Comparison of ENCODE assay signal across 14 cellular contexts in genomic region chr10:108545921-108546320, GRCh38.
DNase-seq lines count a peak whose midpoint lies in the region; ATAC-seq, FAIRE-seq and TF ChIP-seq lines count a peak whose summit lies in the region.
"Had no signal": no experiment of that assay in that cellular context is flagged by ENCODE, and none has a peak within 500 bp of the region (broad histone marks: within the 10 kb centered on the region; RNA-seq: fewer than 3 reads in every experiment).

No MANE protein-coding gene starts in this region.

- H2AFZ ChIP-seq in GM12878 (ENCODE audit: control insufficient read depth, low read depth, low read length) (peak overlapping the region; percentile 74), mesenchymal stem cell (ENCODE audit: low read depth, low read length) (no peak overlapping the region)

- no peak overlapping the region for H4K8ac ChIP-seq in mesenchymal stem cell (ENCODE audit: low read length)

- no peak overlapping the region for H3K14ac ChIP-seq in mesenchymal stem cell (ENCODE audit: low read length in 2 of 2)

- no peak for TF ChIP-seq RAD21 in GM12878 (IDR thresholded peaks at IDR 0.05; ENCODE audit: insufficient read depth, low read depth, low read length)

- no peaks in the 10 kb centered on the region; the same call in 1 of the 2 replicates for H3K4me1 ChIP-seq in GM12878 (ENCODE audit: control insufficient read depth, insufficient read depth, low read length)
- no peaks in the 10 kb centered on the region for H3K4me1 ChIP-seq in ovary (ENCODE audit: insufficient read depth)
- no peaks in the 10 kb centered on the region for H3K4me1 ChIP-seq in mesenchymal stem cell (ENCODE audit: control insufficient read depth, insufficient read depth, low read depth, low read length)
- H3K4me1 ChIP-seq: left lung had no signal

- H3K18ac ChIP-seq in mesenchymal stem cell (ENCODE audit: low read depth in 1 of 2, low read length in 2 of 2) = no peak overlapping the region

- H3K4me3 ChIP-seq in GM12878 (no peak overlapping the region), ovary (no peak overlapping the region), mesenchymal stem cell (ENCODE audit: insufficient read depth in 1 of 2, low read depth in 1 of 2, low read length in 2 of 2) (no peak overlapping the region)
- H3K4me3 ChIP-seq: left lung, MG63 had no signal

- BruUV-seq in GM12878 (replicated peaks; lab: Mats Ljungman, UMichigan) = no TSS peak

- DNase-seq in GM12878 (ENCODE audit: low read depth, low spot score) (peak; percentile 17), NCI-H524 (lab: John Stamatoyannopoulos, UW) (no peak), ovary (no peak), mesenchymal stem cell (no peak)
- DNase-seq in activated T-cell treated with anti-CD3 and anti-CD28 coated beads, Interleukin-2, amount 50 U/mL, for 48 hours = no peak
- DNase-seq: left lung; MG63; NK-92 treated with Interleukin-12 subunit alpha and Interleukin-12 subunit beta, amount 100 ng/mL, for 24 hours; occipital lobe; T-helper 2 cell had no signal

- no peaks in the 10 kb centered on the region; the same call in 2 of the 3 replicates for H3K9me3 ChIP-seq in GM12878 (replicated peaks; ENCODE audit: control insufficient read depth, insufficient read depth, low read length)
- H3K9me3 ChIP-seq in ovary = no peaks in the 10 kb centered on the region
- no peaks in the 10 kb centered on the region for H3K9me3 ChIP-seq in mesenchymal stem cell (ENCODE audit: control insufficient read depth, low read length)
- H3K9me3 ChIP-seq: left lung, MG63 had no signal

- H2BK15ac ChIP-seq in mesenchymal stem cell (ENCODE audit: low read depth, poor library complexity, severe bottlenecking) = no peak overlapping the region

- RAD21 ChIA-PET in GM12878 (lab: Charles Lee; ENCODE audit: unreplicated experiment) = interaction anchor here (1.2 kb wide), 1 partner anchor 731 kb away, joined by 3 read pairs; no protein-coding TSS in a partner anchor

- CTCF ChIA-PET in GM12878 (lab: Yijun Ruan, JAX) = interaction anchor here (1.2 to 1.4 kb wide), 2 partner anchors 18 to 1136 kb away, joined by 4 read pairs; no protein-coding TSS in a partner anchor

- TF ChIP-seq CTCF in GM12878 (IDR thresholded peaks at IDR 0.05 in 2 of 3, conservative IDR thresholded peaks at IDR 0.05 in 1 of 3; ENCODE audit: control insufficient read depth in 2 of 3, extremely low read depth in 1 of 3, insufficient read depth in 1 of 3, low read depth in 3 of 3, low read length in 3 of 3) (no peak), ovary (IDR thresholded peaks at IDR 0.05) (no peak)

- H3K23ac ChIP-seq in mesenchymal stem cell (ENCODE audit: low read length in 2 of 2) = no peak overlapping the region

- TF ChIP-seq POLR2A in GM12878 (IDR thresholded peaks at IDR 0.05; ENCODE audit: low read depth, low read length) = no peak
- TF ChIP-seq POLR2A in ovary (IDR thresholded peaks at IDR 0.05) = no peak

- H3K4ac ChIP-seq in mesenchymal stem cell (ENCODE audit: low read depth in 1 of 2, low read length in 2 of 2) = no peak overlapping the region

- SMC1A ChIA-PET in GM12878 (lab: Charles Lee; ENCODE audit: uncharacterized antibody, unreplicated experiment) = no interaction called here

- no peak overlapping the region for H2AK5ac ChIP-seq in mesenchymal stem cell (ENCODE audit: low read length, severe bottlenecking)

- POLR2A ChIA-PET in GM12878 (lab: Charles Lee) = no interaction called here

- 92% methylated on average over 1 of the region's 1 CpG for WGBS in GM12878 (ENCODE audit: insufficient coverage, insufficient replicate concordance, low lambda C conversion rate, missing lambda C conversion rate)
- WGBS in ovary, 3 donors = 65 to 85% (median 79%) methylated on average over 1 of the region's 1 CpG
- WGBS in mesenchymal stem cell = no CpG with 5 or more reads among the region's 1 CpG

- H3K79me1 ChIP-seq in mesenchymal stem cell (replicated peaks; ENCODE audit: low read length, poor library complexity, severe bottlenecking) = no peaks in the 10 kb centered on the region

- no peak overlapping the region for H2BK5ac ChIP-seq in mesenchymal stem cell (ENCODE audit: low read depth, low read length, poor library complexity, severe bottlenecking)

- no peak overlapping the region for H4K91ac ChIP-seq in mesenchymal stem cell (ENCODE audit: low read length)

- in situ Hi-C loops in GM12878 (cut with MboI) = loop anchor here (25.0 kb wide), 1 partner anchor 1134 kb away; no protein-coding TSS in a partner anchor

- no peak for TF ChIP-seq EP300 in GM12878 (IDR thresholded peaks at IDR 0.05; ENCODE audit: borderline replicate concordance in 1 of 2, control insufficient read depth in 1 of 2, low read depth in 2 of 2, low read length in 2 of 2)
- no peak for TF ChIP-seq EP300 in ovary (IDR thresholded peaks at IDR 0.05)

- no peak overlapping the region for H2BK12ac ChIP-seq in mesenchymal stem cell (ENCODE audit: low read length in 2 of 2)

- peak; percentile 72 for ATAC-seq in GM18873 (IDR thresholded peaks at IDR 0.05; ENCODE audit: low FRiP score, unreplicated experiment)
- peak; percentile 84 for ATAC-seq in GM21576 (IDR thresholded peaks at IDR 0.05; ENCODE audit: unreplicated experiment)
- ATAC-seq in HG03135 (IDR thresholded peaks at IDR 0.05; ENCODE audit: unreplicated experiment) = peak; percentile 88
- peak; percentile 89 for ATAC-seq in GM12878
- ATAC-seq: left lung had no signal

- intact Hi-C loops in GM12878 (cut with micrococcal nuclease; ENCODE audit: unreplicated experiment) = loop anchor here (2.0 to 5.0 kb wide), 4 partner anchors 53 to 473 kb away; no protein-coding TSS in a partner anchor
- intact Hi-C loops in ovary (cut with DNase I) = no loop called here

- H3K9ac ChIP-seq in GM12878 (ENCODE audit: control insufficient read depth, insufficient read depth, low read length) (no peak overlapping the region), mesenchymal stem cell (ENCODE audit: low read length) (no peak overlapping the region)

- no peak overlapping the region for H2BK120ac ChIP-seq in mesenchymal stem cell (ENCODE audit: low read depth, low read length)

- no peaks in the 10 kb centered on the region for H3K79me2 ChIP-seq in GM12878 (ENCODE audit: control insufficient read depth, insufficient read depth, low read length)

- no peak for FAIRE-seq in GM12878 (lab: Jason Lieb, UNC)
- FAIRE-seq: H1 had no signal

- no peaks in the 10 kb centered on the region for H4K20me1 ChIP-seq in GM12878 (ENCODE audit: control insufficient read depth, insufficient read depth)

- H3K36me3 ChIP-seq in GM12878 (ENCODE audit: control insufficient read depth in 2 of 2, insufficient read depth in 2 of 2, low read length in 1 of 2) (no peaks in the 10 kb centered on the region), ovary (no peaks in the 10 kb centered on the region), mesenchymal stem cell (ENCODE audit: control insufficient read depth in 1 of 2, insufficient read depth in 2 of 2, low read depth in 1 of 2, low read length in 2 of 2) (peaks cover 0 to 3% of the 10 kb centered on the region in 2 experiments)
- H3K36me3 ChIP-seq: left lung, MG63 had no signal

- H3K4me2 ChIP-seq in GM12878 (ENCODE audit: control insufficient read depth, insufficient read depth) = 0 out of 2 replicates have a peak overlapping the region, but pooled peaks have one; percentile 7
- no peak overlapping the region for H3K4me2 ChIP-seq in mesenchymal stem cell (ENCODE audit: low read length, poor library complexity, severe bottlenecking)

- H3K27ac ChIP-seq in GM12878 (ENCODE audit: control insufficient read depth, insufficient read depth) = no peak overlapping the region
- no peak overlapping the region for H3K27ac ChIP-seq in ovary
- no peak overlapping the region for H3K27ac ChIP-seq in mesenchymal stem cell (ENCODE audit: low read length, poor library complexity, severe bottlenecking)
- H3K27ac ChIP-seq: left lung had no signal

- H3K27me3 ChIP-seq in GM12878 (replicated peaks in 1 of 2; ENCODE audit: control insufficient read depth in 2 of 2, insufficient read depth in 2 of 2, low read length in 1 of 2) (no peaks in the 10 kb centered on the region), ovary (no peaks in the 10 kb centered on the region), mesenchymal stem cell (ENCODE audit: control insufficient read depth in 1 of 2, insufficient read depth in 1 of 2, low read length in 2 of 2) (no peaks in the 10 kb centered on the region)
- H3K27me3 ChIP-seq: left lung, MG63 had no signal

TF ChIP-seq in GM12878, 131 proteins besides CTCF, POLR2A, EP300 and RAD21 (continues in another document):
- TF ChIP-seq YY1 (IDR thresholded peaks at IDR 0.05; ENCODE audit: low read depth, low read length) (0 out of 2 replicates have a peak, but pooled peaks have one; percentile 30), ZBTB11 (CRISPR knock-in tag; IDR thresholded peaks at IDR 0.05) (no peak), EZH2 (IDR thresholded peaks at IDR 0.05; ENCODE audit: borderline replicate concordance, control insufficient read depth, low read depth, low read length) (no peak), YBX1 (IDR thresholded peaks at IDR 0.05) (no peak)
